Comparison of ENCODE assay signal across 8 cellular contexts in genomic region chr12:51083140-51083833, GRCh38. TPM values are rescaled to one million over a fixed set of nuclear protein-coding genes. Genes with fewer than 3 reads are reported as not detected.
DNase-seq lines count a peak whose midpoint lies in the region; ATAC-seq and TF ChIP-seq lines count a peak whose summit lies in the region.

Gene CSRNP2, minus strand, starts transcription at chr12:51083596. Its CDS starts 7,035 bp downstream, at chr12:51076561.

- intact Hi-C loops in activated naive CD4-positive, alpha-beta T cell treated with anti-CD3 and anti-CD28 coated beads for 36 hours (cut with micrococcal nuclease): loop anchor here (1.0 to 2.0 kb wide), 6 partner anchors 35 to 241 kb away; partner anchors contain the start of genes BIN2, DAZAP2, LETMD1 and POU6F1

- H3K4me1 ChIP-seq in gastroesophageal sphincter: peaks cover 0 to 35% (median 7%) of the 10 kb centered on the region in 3 donors

- 0% methylated on average over 5 to 8 of the region's 72 CpGs for WGBS in gastroesophageal sphincter (ENCODE audit: low coverage in 1 of 2), 2 donors

- TF ChIP-seq EP300 in gastroesophageal sphincter (IDR thresholded peaks at IDR 0.05): no peak

- no peaks in the 10 kb centered on the region for H3K27me3 ChIP-seq in gastroesophageal sphincter

- H3K4me3 ChIP-seq in HFF-Myc (replicated peaks; ENCODE audit: low read depth, low read length) (peak within 1 kb of the TSS; percentile 83), gastroesophageal sphincter (peak within 1 kb of the TSS; percentile 59 to 97)

- TF ChIP-seq POLR2A in gastroesophageal sphincter (IDR thresholded peaks at IDR 0.05): peak; percentile 99 to 100

- H3K27ac ChIP-seq in gastroesophageal sphincter: peak within 1 kb of the TSS; percentile 84 to 97 (median 94)

- TF ChIP-seq CTCF in HFF-Myc (IDR thresholded peaks at IDR 0.05; ENCODE audit: low read depth, low read length, missing control alignments): no peak
- TF ChIP-seq CTCF in gastroesophageal sphincter (IDR thresholded peaks at IDR 0.05): peak in 2 of 4 experiments; percentile 30 to 33

- peak; percentile 100 for ATAC-seq in gastroesophageal sphincter

- DNase-seq in GM04503 (ENCODE audit: low read depth) (peak; percentile 68), HFF-Myc (ENCODE audit: extremely low read depth, low read depth) (peak; percentile 69), NAMALWA (ENCODE audit: low spot score) (peak; percentile 94), SK-N-DZ (ENCODE audit: low spot score) (peak; percentile 95), non-pigmented ciliary epithelial cell (ENCODE audit: low read depth) (peak; percentile 72), superior temporal gyrus (ENCODE audit: extremely low spot score) (peak; percentile 96)
- DNase-seq in activated naive CD4-positive, alpha-beta T cell treated with anti-CD3 and anti-CD28 coated beads for 36 hours: peak; percentile 96

- H3K4me1 Mint-ChIP-seq in activated naive CD4-positive, alpha-beta T cell treated with anti-CD3 and anti-CD28 coated beads for 36 hours (ENCODE audit: low read depth): peaks cover 35% of the 10 kb centered on the region

- no peaks in the 10 kb centered on the region for H3K9me3 Mint-ChIP-seq in activated naive CD4-positive, alpha-beta T cell treated with anti-CD3 and anti-CD28 coated beads for 36 hours

- H3K36me3 Mint-ChIP-seq in activated naive CD4-positive, alpha-beta T cell treated with anti-CD3 and anti-CD28 coated beads for 36 hours (ENCODE audit: low read depth): peaks cover 5% of the 10 kb centered on the region

- H3K9me3 ChIP-seq in gastroesophageal sphincter: no peaks in the 10 kb centered on the region

- H3K27ac Mint-ChIP-seq in activated naive CD4-positive, alpha-beta T cell treated with anti-CD3 and anti-CD28 coated beads for 36 hours: peak within 1 kb of the TSS; percentile 70

- no peaks in the 10 kb centered on the region for H3K27me3 Mint-ChIP-seq in activated naive CD4-positive, alpha-beta T cell treated with anti-CD3 and anti-CD28 coated beads for 36 hours (ENCODE audit: low read depth)

- CTCF ChIA-PET in activated naive CD4-positive, alpha-beta T cell treated with anti-CD3 and anti-CD28 coated beads for 36 hours (lab: Charles Lee): interaction anchor here (0.7 to 0.9 kb wide), 2 partner anchors 134 to 258 kb away, joined by 3 read pairs; no protein-coding TSS in a partner anchor

- no peaks in the 10 kb centered on the region for H3K36me3 ChIP-seq in gastroesophageal sphincter

- H3K4me3 Mint-ChIP-seq in activated naive CD4-positive, alpha-beta T cell treated with anti-CD3 and anti-CD28 coated beads for 36 hours: peak within 1 kb of the TSS; percentile 94

RNA-seq across cellular contexts. Expression of gene CSRNP2, which starts in this region (rescaled TPM):
- polyA plus RNA-seq in SK-N-DZ (2014; cell fraction: cytosol; rRNA removed): 23.6 and 26.0 TPM in 2 replicates
- 25.8 and 36.6 TPM in 2 replicates for polyA plus RNA-seq in SK-N-DZ (2014; cell fraction: nucleus; rRNA removed)
- 10 to 100 TPM in 1 of 2 experiments, 1 to 10 TPM in 1; 8.4 to 11.0 TPM for total RNA-seq in activated naive CD4-positive, alpha-beta T cell treated with anti-CD3 and anti-CD28 coated beads for 36 hours
- 10 to 100 TPM; 19.1 to 35.0 (median 28.3) TPM for total RNA-seq in gastroesophageal sphincter

Comparison
In these comparisons a context has a peak if more than half of its experiments do, and no peak if none do; other contexts are left out.
1. Peak in every context shown above with its lines: DNase-seq, ATAC-seq, H3K4me3 ChIP-seq and H3K27ac ChIP-seq.